ENCODE assay signal across 14 cellular contexts in genomic region chr10:103578782-103579382, GRCh38.
DNase-seq lines count a peak whose midpoint lies in the region; ATAC-seq and TF ChIP-seq lines count a peak whose summit lies in the region.
"Had no signal": no experiment of that assay in that cellular context is flagged by ENCODE, and none has a peak within 500 bp of the region (broad histone marks: within the 10 kb centered on the region; RNA-seq: fewer than 3 reads in every experiment).

No MANE protein-coding gene starts in this region.

- no peak for TF ChIP-seq CTCF in type B pancreatic cell (conservative IDR thresholded peaks at IDR 0.05)

- H3K27ac Mint-ChIP-seq in type B pancreatic cell: peak overlapping the region; percentile 59
- H3K27ac Mint-ChIP-seq: activated naive CD8-positive, alpha-beta T cell treated with anti-CD3 and anti-CD28 coated beads, Interleukin-2, amount 10 ng/mL, durations not matched to agents 7 days and 5 days; GM23338 had no signal

- DNase-seq in NCI-H748 (lab: John Stamatoyannopoulos, UW; ENCODE audit: unreplicated experiment) (peak; percentile 18), NCI-H748 treated with DMSO at 0.1 percent for 48 hours (lab: John Stamatoyannopoulos, UW) (no peak), glomerular visceral epithelial cell (ENCODE audit: extremely low spot score) (peak; percentile 37), type B pancreatic cell (ENCODE audit: extremely low spot score, unreplicated experiment) (no peak), KBM-7 (no peak)
- DNase-seq in activated CD4-positive, alpha-beta T cell treated with anti-CD3 and anti-CD28 coated beads, Interleukin-2, amount 50 U/mL, for 48 hours: no peak
- DNase-seq: activated CD8-positive, alpha-beta memory T cell treated with anti-CD3 and anti-CD28 coated beads, Interleukin-2, amount 50 U/mL, for 48 hours; activated naive CD8-positive, alpha-beta T cell treated with anti-CD3 and anti-CD28 coated beads, Interleukin-2, amount 10 ng/mL, durations not matched to agents 7 days and 5 days; cerebellar nuclear complex; NCI-H2171; thyroid gland had no signal

- in situ Hi-C loops in KBM-7 (cut with MboI; ENCODE audit: low pct_unique_long_range_greater_than_20kb, low sequenced_read_pairs): no loop called here

- peaks cover 5% of the 10 kb centered on the region for H3K36me3 Mint-ChIP-seq in type B pancreatic cell

- no peaks in the 10 kb centered on the region for H3K9me3 Mint-ChIP-seq in type B pancreatic cell
- H3K9me3 Mint-ChIP-seq: activated naive CD8-positive, alpha-beta T cell treated with anti-CD3 and anti-CD28 coated beads, Interleukin-2, amount 10 ng/mL, durations not matched to agents 7 days and 5 days had no signal

- H3K4me3 Mint-ChIP-seq in type B pancreatic cell: no peak overlapping the region
- H3K4me3 Mint-ChIP-seq: activated naive CD8-positive, alpha-beta T cell treated with anti-CD3 and anti-CD28 coated beads, Interleukin-2, amount 10 ng/mL, durations not matched to agents 7 days and 5 days; GM23338 had no signal

- peaks cover 25% of the 10 kb centered on the region for H3K4me1 Mint-ChIP-seq in type B pancreatic cell (ENCODE audit: unreplicated experiment)

- H3K27me3 Mint-ChIP-seq in type B pancreatic cell: no peaks in the 10 kb centered on the region
- H3K27me3 Mint-ChIP-seq: activated naive CD8-positive, alpha-beta T cell treated with anti-CD3 and anti-CD28 coated beads, Interleukin-2, amount 10 ng/mL, durations not matched to agents 7 days and 5 days had no signal

- ATAC-seq in HG03460 (IDR thresholded peaks at IDR 0.05; ENCODE audit: unreplicated experiment): peak; percentile 79
- no peak for ATAC-seq in GM18858 (IDR thresholded peaks at IDR 0.05; ENCODE audit: unreplicated experiment)
- ATAC-seq: GM23338 had no signal

Comparison
In these comparisons a context has a peak if more than half of its experiments do, and no peak if none do; other contexts are left out.
1. DNase-seq: peak in NCI-H748 (single experiment) and glomerular visceral epithelial cell (single experiment); none in NCI-H748 treated with DMSO at 0.1 percent for 48 hours (single experiment), type B pancreatic cell (single experiment), KBM-7 (single experiment) and activated CD4-positive, alpha-beta T cell treated with anti-CD3 and anti-CD28 coated beads, Interleukin-2, amount 50 U/mL, for 48 hours (0 of 2).